In genomic region chr13:105543742-105544141, GRCh38 we compare ENCODE assay signal across 16 cellular contexts.
"Had no signal": no experiment of that assay in that cellular context is flagged by ENCODE, and none has a peak within 500 bp of the region (broad histone marks: within the 10 kb centered on the region; RNA-seq: fewer than 3 reads in every experiment).

No MANE protein-coding gene starts in this region.

- H3K4me1 Mint-ChIP-seq: activated CD4-positive, alpha-beta T cell treated with anti-CD3 and anti-CD28 coated beads, Interleukin-2, amount 10 ng/mL, durations not matched to agents 7 days and 5 days; naive thymus-derived CD4-positive, alpha-beta T cell; WTC11 had no signal

- H3K9me3 ChIP-seq: colonic mucosa, tibial nerve, vagina had no signal

- H3K36me3 Mint-ChIP-seq: activated naive CD8-positive, alpha-beta T cell treated with anti-CD3 and anti-CD28 coated beads for 36 hours; naive thymus-derived CD4-positive, alpha-beta T cell; WTC11 had no signal

- H3K4me3 Mint-ChIP-seq: activated CD4-positive, alpha-beta T cell treated with anti-CD3 and anti-CD28 coated beads, Interleukin-2, amount 10 ng/mL, durations not matched to agents 7 days and 5 days; activated naive CD8-positive, alpha-beta T cell treated with anti-CD3 and anti-CD28 coated beads for 36 hours; naive thymus-derived CD4-positive, alpha-beta T cell; T-helper 1 cell treated with Interleukin-12 subunit alpha and Interleukin-12 subunit beta and Interleukin-4 antibody, amounts not matched to agents 30 μg/mL and 1 μg/mL, for 36 hours; WTC11 had no signal

- DNase-seq: activated CD4-positive, alpha-beta T cell treated with anti-CD3 and anti-CD28 coated beads, Interleukin-2, amount 10 ng/mL, durations not matched to agents 7 days and 5 days; activated CD8-positive, alpha-beta memory T cell treated with anti-CD3 and anti-CD28 coated beads for 24 hours; activated gamma-delta T cell treated with Interleukin-2 at 50 U/mL for 16 hours; activated naive CD8-positive, alpha-beta T cell treated with anti-CD3 and anti-CD28 coated beads for 36 hours; aorta; colonic mucosa; effector CD4-positive, alpha-beta T cell; hypothalamus; left colon; naive thymus-derived CD4-positive, alpha-beta T cell; posterior cingulate gyrus had no signal

- H3K27me3 Mint-ChIP-seq: activated CD4-positive, alpha-beta T cell treated with anti-CD3 and anti-CD28 coated beads, Interleukin-2, amount 10 ng/mL, durations not matched to agents 7 days and 5 days; activated naive CD8-positive, alpha-beta T cell treated with anti-CD3 and anti-CD28 coated beads for 36 hours; naive thymus-derived CD4-positive, alpha-beta T cell had no signal

- H3K9me3 Mint-ChIP-seq: T-helper 1 cell treated with Interleukin-12 subunit alpha and Interleukin-12 subunit beta and Interleukin-4 antibody, amounts not matched to agents 30 μg/mL and 1 μg/mL, for 36 hours; WTC11 had no signal

- H3K27ac Mint-ChIP-seq: activated CD4-positive, alpha-beta T cell treated with anti-CD3 and anti-CD28 coated beads, Interleukin-2, amount 10 ng/mL, durations not matched to agents 7 days and 5 days; activated naive CD8-positive, alpha-beta T cell treated with anti-CD3 and anti-CD28 coated beads for 36 hours; naive thymus-derived CD4-positive, alpha-beta T cell; T-helper 1 cell treated with Interleukin-12 subunit alpha and Interleukin-12 subunit beta and Interleukin-4 antibody, amounts not matched to agents 30 μg/mL and 1 μg/mL, for 36 hours; WTC11 had no signal

- H3K4me1 ChIP-seq: colonic mucosa, tibial nerve, vagina had no signal

- H3K36me3 ChIP-seq: colonic mucosa, tibial nerve, vagina had no signal

- ATAC-seq: left colon; naive thymus-derived CD4-positive, alpha-beta T cell; WTC11 had no signal

- H3K27ac ChIP-seq: colonic mucosa, skin epidermis, tibial nerve, vagina had no signal

- H3K27me3 ChIP-seq: colonic mucosa, tibial nerve, vagina had no signal

- H3K4me3 ChIP-seq: colonic mucosa, skin epidermis, tibial nerve, vagina had no signal
